In genomic region chr14:105526781-105527380, GRCh38 we compare ENCODE assay signal across 8 cellular contexts. TPM values are rescaled to one million over a fixed set of nuclear protein-coding genes. Genes with fewer than 3 reads are reported as not detected.
DNase-seq lines count a peak whose midpoint lies in the region; ATAC-seq and TF ChIP-seq lines count a peak whose summit lies in the region.

No MANE protein-coding gene starts in this region.

- no peaks in the 10 kb centered on the region for H3K9me3 Mint-ChIP-seq in chondrocyte (ENCODE audit: low read depth)
- peaks cover 0 to 8% (median 3%) of the 10 kb centered on the region in 9 donors for H3K9me3 Mint-ChIP-seq in naive thymus-derived CD8-positive, alpha-beta T cell

- no peak overlapping the region for H3K4ac ChIP-seq in IMR-90 (ENCODE audit: low read depth, low read length)

- no peak for TF ChIP-seq POLR2A in IMR-90 (IDR thresholded peaks at IDR 0.05; ENCODE audit: low read depth, low read length)

- H3K9me1 ChIP-seq in IMR-90 (ENCODE audit: insufficient read depth, low read length) = no peaks in the 10 kb centered on the region

- H4K5ac ChIP-seq in IMR-90 (ENCODE audit: low read depth, low read length) = no peak overlapping the region

- no peak overlapping the region for H2BK15ac ChIP-seq in IMR-90 (ENCODE audit: low read depth, low read length)

- H3K27me3 Mint-ChIP-seq in chondrocyte (ENCODE audit: low read depth) = no peaks in the 10 kb centered on the region
- peaks cover 0 to 14% (median 7%) of the 10 kb centered on the region in 5 donors for H3K27me3 Mint-ChIP-seq in naive thymus-derived CD8-positive, alpha-beta T cell

- H3K23ac ChIP-seq in IMR-90 (ENCODE audit: low read depth, low read length) = no peak overlapping the region

- H2BK120ac ChIP-seq in IMR-90 (ENCODE audit: low read depth, low read length) = no peak overlapping the region

- H3K27ac Mint-ChIP-seq in chondrocyte (ENCODE audit: unreplicated experiment) = peak overlapping the region; percentile 17
- peak overlapping the region in 2 of 10 donors; percentile 73 to 79 for H3K27ac Mint-ChIP-seq in naive thymus-derived CD8-positive, alpha-beta T cell

- no TSS peak for BruUV-seq in IMR-90 (replicated peaks; lab: Mats Ljungman, UMichigan)

- peak overlapping the region; percentile 46 for H3K9ac ChIP-seq in IMR-90 (ENCODE audit: low read depth, low read length)

- in situ Hi-C loops in IMR-90 (cut with MboI; ENCODE audit: low sequenced_read_pairs) = no loop called here

- 0 out of 2 replicates have a peak overlapping the region, but pooled peaks have one; percentile 3 for H3K14ac ChIP-seq in IMR-90 (replicated peaks; ENCODE audit: low read depth, low read length)

- no peaks in the 10 kb centered on the region for H3K9me3 ChIP-seq in IMR-90 (ENCODE audit: control insufficient read depth, insufficient read depth, low read length)

- no peak overlapping the region for H3K56ac ChIP-seq in IMR-90 (ENCODE audit: extremely low read depth, insufficient read depth, low read length)

- no peak overlapping the region for H2AK5ac ChIP-seq in IMR-90 (ENCODE audit: low read depth, low read length)

- 0 out of 2 replicates have a peak, but pooled peaks cover 3% of the 10 kb centered on the region for H4K20me1 ChIP-seq in IMR-90 (ENCODE audit: insufficient read depth, low read length)

- TF ChIP-seq CTCF in IMR-90 (conservative IDR thresholded peaks at IDR 0.05; ENCODE audit: low read depth, low read length) (no peak), chondrocyte (IDR thresholded peaks at IDR 0.05) (no peak)

- no peak overlapping the region for H4K8ac ChIP-seq in IMR-90 (ENCODE audit: low read depth in 2 of 2, low read length in 2 of 2)

- H3K36me3 Mint-ChIP-seq in chondrocyte (ENCODE audit: low read depth) = no peaks in the 10 kb centered on the region
- H3K36me3 Mint-ChIP-seq in naive thymus-derived CD8-positive, alpha-beta T cell = no peaks in the 10 kb centered on the region

- peak overlapping the region; percentile 85 for H2AK9ac ChIP-seq in IMR-90 (replicated peaks; ENCODE audit: low read depth, low read length, poor library complexity)

- peaks cover 4% of the 10 kb centered on the region for H3K4me1 ChIP-seq in ACC112 (ENCODE audit: control insufficient read depth, insufficient read depth, low read length, unreplicated experiment)
- peaks cover 9% of the 10 kb centered on the region; the same call in 1 of the 2 replicates for H3K4me1 ChIP-seq in IMR-90 (ENCODE audit: control insufficient read depth, insufficient read depth, low read length)

- no peak overlapping the region for H3K18ac ChIP-seq in IMR-90 (ENCODE audit: low read depth, low read length)

- peaks cover 5% of the 10 kb centered on the region for H3K4me1 Mint-ChIP-seq in chondrocyte (ENCODE audit: low read depth)
- peaks cover 5 to 28% (median 23%) of the 10 kb centered on the region in 4 donors for H3K4me1 Mint-ChIP-seq in naive thymus-derived CD8-positive, alpha-beta T cell

- no peaks in the 10 kb centered on the region for H3K79me1 ChIP-seq in IMR-90 (ENCODE audit: low read depth in 1 of 2, low read length in 2 of 2)

- H2BK5ac ChIP-seq in IMR-90 (ENCODE audit: low read depth, low read length, poor library complexity, severe bottlenecking) = no peak overlapping the region

- peak overlapping the region; percentile 72 for H3K4me3 Mint-ChIP-seq in chondrocyte (ENCODE audit: unreplicated experiment)
- peak overlapping the region; percentile 61 to 88 (median 79) for H3K4me3 Mint-ChIP-seq in naive thymus-derived CD8-positive, alpha-beta T cell

- H3K36me3 ChIP-seq in ACC112 (ENCODE audit: insufficient read depth, low read length) (no peaks in the 10 kb centered on the region), IMR-90 (ENCODE audit: control insufficient read depth, insufficient read depth, low read length) (no peaks in the 10 kb centered on the region)

- DNase-seq in IMR-90 = no peak
- DNase-seq in chondrocyte (ENCODE audit: low spot score) = peak; percentile 74
- DNase-seq in naive thymus-derived CD8-positive, alpha-beta T cell = peak in 1 of 10 donors; percentile 28
- DNase-seq in ecto neural progenitor cell (ENCODE audit: low spot score) = no peak

- H3K79me2 ChIP-seq in ACC112 (ENCODE audit: control insufficient read depth, insufficient read depth, low read length, unreplicated experiment) = no peaks in the 10 kb centered on the region

- H2BK20ac ChIP-seq in IMR-90 (ENCODE audit: low read depth, low read length) = no peak overlapping the region

- intact Hi-C loops in IMR-90 (cut with micrococcal nuclease) = loop anchor here (5.0 kb wide), 1 partner anchor 35 kb away; the partner anchor contains the start of gene TEDC1

- H4K91ac ChIP-seq in IMR-90 (ENCODE audit: insufficient read depth, low read depth, low read length) = no peak overlapping the region

- POLR2A ChIA-PET in IMR-90 (lab: Charles Lee; ENCODE audit: unreplicated experiment) = no interaction called here
- POLR2A ChIA-PET in naive thymus-derived CD8-positive, alpha-beta T cell (lab: Charles Lee) = interaction anchor here (2.7 to 5.1 kb wide), 2 partner anchors 36 to 46 kb away, joined by 13 to 31 read pairs; partner anchors contain the start of gene TEDC1

- CTCF ChIA-PET in IMR-90 (lab: Yijun Ruan, JAX) = no interaction called here

- 4% methylated on average over 9 of the region's 48 CpGs; no CpG with 5 or more reads in 1 of the 2 experiments for WGBS in IMR-90 (ENCODE audit: extremely low coverage in 2 of 2, insufficient read length in 1 of 2), 2 experiments

- ATAC-seq in IMR-90 (ENCODE audit: low read depth) (peak; percentile 1; the same call in 1 of the 2 replicates), HG02981 (IDR thresholded peaks at IDR 0.05; ENCODE audit: unreplicated experiment) (no peak), GM19455 (IDR thresholded peaks at IDR 0.05; ENCODE audit: unreplicated experiment) (no peak), HG03439 (IDR thresholded peaks at IDR 0.05; ENCODE audit: unreplicated experiment) (no peak)
- ATAC-seq in naive thymus-derived CD8-positive, alpha-beta T cell = no peak

- H3K27me3 ChIP-seq in ACC112 (ENCODE audit: insufficient read depth, low read length) = peaks cover 16% of the 10 kb centered on the region; the same call in 1 of the 2 replicates
- no peaks in the 10 kb centered on the region; the same call in 1 of the 2 replicates for H3K27me3 ChIP-seq in IMR-90 (ENCODE audit: control insufficient read depth, insufficient read depth, low read length)

- peak overlapping the region; percentile 83 for H3K4me2 ChIP-seq in IMR-90 (ENCODE audit: low read depth, low read length)

- dilution Hi-C loops in IMR-90 (cut with HindIII; ENCODE audit: low sequenced_read_pairs, unreplicated experiment) = no loop called here

- H3K4me3 ChIP-seq in ACC112 (ENCODE audit: low read depth, low read length) (peak overlapping the region; percentile 86), IMR-90 (ENCODE audit: insufficient read depth, low read depth, low read length) (peak overlapping the region; percentile 57)

- no peak for TF ChIP-seq RAD21 in IMR-90 (IDR thresholded peaks at IDR 0.05; ENCODE audit: low read length)

- H3K27ac ChIP-seq in ACC112 (ENCODE audit: low read depth, low read length) (no peak overlapping the region), IMR-90 (ENCODE audit: insufficient read depth, low read length) (no peak overlapping the region)

- H2AFZ ChIP-seq in ACC112 (ENCODE audit: low read length, unreplicated experiment) (peak overlapping the region; percentile 10), IMR-90 (replicated peaks; ENCODE audit: low read length, poor library complexity) (peak overlapping the region; percentile 96)

TF ChIP-seq in IMR-90, 13 proteins besides CTCF, POLR2A, EP300 and RAD21 (continues in another document):
- TF ChIP-seq CHD1 (IDR thresholded peaks at IDR 0.05; ENCODE audit: low read depth, low read length) (no peak), RCOR1 (IDR thresholded peaks at IDR 0.05; ENCODE audit: insufficient replicate concordance, low read length) (no peak), SMC3 (IDR thresholded peaks at IDR 0.05; ENCODE audit: low read depth, low read length) (no peak), USF2 (IDR thresholded peaks at IDR 0.05; ENCODE audit: low read depth, low read length) (no peak)

RNA-seq across cellular contexts. Expression of gene TMEM121, which starts 0.5 kb away (rescaled TPM):
- 2.7 and 3.9 TPM in 2 replicates for total RNA-seq in IMR-90 (2012; rRNA removed)
- polyA plus RNA-seq in IMR-90 (2012; rRNA removed) = 6.3 and 8.5 TPM in 2 replicates
- 5.9 and 17.0 TPM in 2 replicates for polyA plus RNA-seq in IMR-90 (2012; cell fraction: cytosol; rRNA removed)
- polyA plus RNA-seq in IMR-90 (2012; cell fraction: nucleus; rRNA removed; ENCODE audit: low replicate concordance) = 5.2 and 13.9 TPM in 2 replicates
- 4.4 to 8.9 TPM (median 6.0 TPM) in 3 replicates for total RNA-seq in chondrocyte
- 1 to 10 TPM; 5.5 to 6.6 TPM for total RNA-seq in naive thymus-derived CD8-positive, alpha-beta T cell
- polyA plus RNA-seq in naive thymus-derived CD8-positive, alpha-beta T cell = 1 to 10 TPM; 1.6 to 4.4 (median 4.3) TPM

RNA-seq across cellular contexts. Expression of gene TEDC1, which starts 35.8 kb away (rescaled TPM):
- 4.2 and 5.7 TPM in 2 replicates for total RNA-seq in IMR-90 (2012; rRNA removed)
- 6.4 and 9.4 TPM in 2 replicates for polyA plus RNA-seq in IMR-90 (2012; rRNA removed)
- polyA plus RNA-seq in IMR-90 (2012; cell fraction: cytosol; rRNA removed) = 9.8 and 13.3 TPM in 2 replicates
- 10.7 and 48.6 TPM in 2 replicates for polyA plus RNA-seq in IMR-90 (2012; cell fraction: nucleus; rRNA removed; ENCODE audit: low replicate concordance)
- total RNA-seq in chondrocyte = 12.9 to 15.5 TPM (median 14.3 TPM) in 3 replicates
- total RNA-seq in naive thymus-derived CD8-positive, alpha-beta T cell = 10 to 100 TPM; 22.2 to 25.0 TPM
- 10 to 100 TPM in 1 of 3 donors, 1 to 10 TPM in 2; 7.2 to 10.1 (median 7.6) TPM for polyA plus RNA-seq in naive thymus-derived CD8-positive, alpha-beta T cell

RNA-seq across cellular contexts. Expression of gene CRIP1, which starts 40.2 kb away (rescaled TPM):
- total RNA-seq in IMR-90 (2012; rRNA removed) = not detected in 2 replicates
- 0.21 and 1.0 TPM in 2 replicates for polyA plus RNA-seq in IMR-90 (2012; rRNA removed)
- 0.41 TPM in 1 of 2 replicates, not detected in the other for polyA plus RNA-seq in IMR-90 (2012; cell fraction: cytosol; rRNA removed)
- 1.0 and 1.7 TPM in 2 replicates for polyA plus RNA-seq in IMR-90 (2012; cell fraction: nucleus; rRNA removed; ENCODE audit: low replicate concordance)
- total RNA-seq in chondrocyte = 38.7 to 181 TPM (median 174 TPM) in 3 replicates
- 10 to 100 TPM; 96.5 to 98.1 TPM for total RNA-seq in naive thymus-derived CD8-positive, alpha-beta T cell
- polyA plus RNA-seq in naive thymus-derived CD8-positive, alpha-beta T cell = 100 to 1,000 TPM; 342 to 784 (median 530) TPM

RNA-seq across cellular contexts. Expression of gene CRIP2, which starts 52.3 kb away (rescaled TPM):
- 18.1 and 20.3 TPM in 2 replicates for total RNA-seq in IMR-90 (2012; rRNA removed)
- 123 and 149 TPM in 2 replicates for polyA plus RNA-seq in IMR-90 (2012; rRNA removed)
- 196 and 200 TPM in 2 replicates for polyA plus RNA-seq in IMR-90 (2012; cell fraction: cytosol; rRNA removed)
- polyA plus RNA-seq in IMR-90 (2012; cell fraction: nucleus; rRNA removed; ENCODE audit: low replicate concordance) = 61.5 and 154 TPM in 2 replicates
- total RNA-seq in chondrocyte = 166 to 264 TPM (median 247 TPM) in 3 replicates
- total RNA-seq in naive thymus-derived CD8-positive, alpha-beta T cell = 1 to 10 TPM; 2.2 to 2.3 TPM
- 10 to 100 TPM; 21.1 to 86.9 (median 28.3) TPM for polyA plus RNA-seq in naive thymus-derived CD8-positive, alpha-beta T cell

Comparison
In these comparisons a context has a peak if more than half of its experiments do, and no peak if none do; other contexts are left out.
1. RNA of gene CRIP1, which starts 40.2 kb away (total RNA-seq): 38.7 to 181 TPM in chondrocyte and 96.5 to 98.1 TPM in naive thymus-derived CD8-positive, alpha-beta T cell; not detected in IMR-90; every median in the first group is over 10 times any median in the second.